Comparison of ENCODE assay signal across 10 cellular contexts in the genomic region with DNA sequence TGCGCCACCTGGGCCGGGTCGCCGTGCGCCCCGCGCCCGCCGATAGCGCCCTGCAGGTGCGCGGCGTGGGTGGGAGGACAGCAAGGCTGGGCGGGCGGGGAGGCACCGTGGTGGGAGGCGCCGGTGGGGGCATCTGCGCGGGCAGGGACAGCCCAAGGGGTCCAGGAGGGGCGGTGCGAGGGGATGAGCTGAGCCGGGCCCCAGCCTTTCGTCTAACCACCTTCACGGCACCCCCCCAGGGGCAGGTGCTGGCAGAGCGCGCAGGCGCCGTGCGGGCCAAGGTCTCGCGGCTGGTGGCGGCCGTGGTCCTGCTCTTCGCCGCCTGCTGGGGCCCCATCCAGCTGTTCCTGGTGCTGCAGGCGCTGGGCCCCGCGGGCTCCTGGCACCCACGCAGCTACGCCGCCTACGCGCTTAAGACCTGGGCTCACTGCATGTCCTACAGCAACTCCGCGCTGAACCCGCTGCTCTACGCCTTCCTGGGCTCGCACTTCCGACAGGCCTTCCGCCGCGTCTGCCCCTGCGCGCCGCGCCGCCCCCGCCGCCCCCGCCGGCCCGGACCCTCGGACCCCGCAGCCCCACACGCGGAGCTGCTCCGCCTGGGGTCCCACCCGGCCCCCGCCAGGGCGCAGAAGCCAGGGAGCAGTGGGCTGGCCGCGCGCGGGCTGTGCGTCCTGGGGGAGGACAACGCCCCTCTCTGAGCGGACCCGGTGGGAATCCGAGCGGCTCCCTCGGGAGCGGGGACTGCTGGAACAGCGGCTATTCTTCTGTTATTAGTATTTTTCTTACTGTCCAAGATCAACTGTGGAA. TPM values are rescaled to one million over a fixed set of nuclear protein-coding genes. Genes with fewer than 3 reads are reported as not detected.
DNase-seq lines count a peak whose midpoint lies in the region; ATAC-seq and TF ChIP-seq lines count a peak whose summit lies in the region.
"Had no signal": no experiment of that assay in that cellular context is flagged by ENCODE, and none has a peak within 500 bp of the region (broad histone marks: within the 10 kb centered on the region; RNA-seq: fewer than 3 reads in every experiment).

No MANE protein-coding gene starts in this region.

- H3K4me1 Mint-ChIP-seq in activated naive CD8-positive, alpha-beta T cell (ENCODE audit: low read depth): peaks cover 13% of the 10 kb centered on the region

- H3K36me3 Mint-ChIP-seq in activated naive CD8-positive, alpha-beta T cell: no peaks in the 10 kb centered on the region

- peak overlapping the region; percentile 87 for H3K4me3 Mint-ChIP-seq in activated naive CD8-positive, alpha-beta T cell

- TF ChIP-seq CTCF in RWPE2 (IDR thresholded peaks at IDR 0.05; ENCODE audit: poor library complexity, severe bottlenecking) (no peak), mucosa of descending colon (IDR thresholded peaks at IDR 0.05) (no peak)

- WGBS in right cardiac atrium: 2% methylated on average over 84 of the region's 84 CpGs

- no peaks in the 10 kb centered on the region for H3K27me3 Mint-ChIP-seq in activated naive CD8-positive, alpha-beta T cell

- H3K9me3 ChIP-seq in right cardiac atrium (ENCODE audit: control insufficient read depth, low read length) (no peaks in the 10 kb centered on the region), RWPE2 (ENCODE audit: severe bottlenecking) (no peaks in the 10 kb centered on the region), mucosa of descending colon (no peaks in the 10 kb centered on the region)

- ATAC-seq in right cardiac atrium: no peak
- no peak for ATAC-seq in Right ventricle myocardium inferior
- peak; percentile 23; the same call in 2 of the 3 replicates for ATAC-seq in RWPE2 (ENCODE audit: low read depth)
- ATAC-seq in mucosa of descending colon: peak; percentile 32
- no peak for ATAC-seq in HG03095 (IDR thresholded peaks at IDR 0.05; ENCODE audit: unreplicated experiment)

- H3K36me3 ChIP-seq in RWPE2 (ENCODE audit: low read depth) (no peaks in the 10 kb centered on the region), mucosa of descending colon (ENCODE audit: low read depth) (no peaks in the 10 kb centered on the region)

- H3K4me1 ChIP-seq in right cardiac atrium (ENCODE audit: control insufficient read depth, insufficient read depth, low read length) (no peaks in the 10 kb centered on the region), RWPE2 (ENCODE audit: insufficient read depth, poor library complexity, severe bottlenecking) (no peaks in the 10 kb centered on the region), mucosa of descending colon (ENCODE audit: low read depth) (peaks cover 40% of the 10 kb centered on the region)

- H3K27ac ChIP-seq in right cardiac atrium (ENCODE audit: low read length): no peak overlapping the region
- no peak overlapping the region for H3K27ac ChIP-seq in RWPE2 (ENCODE audit: poor library complexity, severe bottlenecking)

- H3K4me3 ChIP-seq in right cardiac atrium (ENCODE audit: low read length) (peak overlapping the region; percentile 22), RWPE2 (ENCODE audit: severe bottlenecking) (no peak overlapping the region), mucosa of descending colon (no peak overlapping the region)

- H3K9me3 Mint-ChIP-seq in activated naive CD8-positive, alpha-beta T cell (ENCODE audit: low read depth): no peaks in the 10 kb centered on the region

- intact Hi-C loops in right cardiac atrium (cut with DNase I): loop anchor here (2.0 to 10.0 kb wide), 5 partner anchors 63 to 155 kb away; a partner anchor contains a TSS
- intact Hi-C loops in Right ventricle myocardium inferior (cut with DNase I): loop anchor here (2.0 to 10.0 kb wide), 2 partner anchors 57 to 325 kb away; a partner anchor contains a TSS
- intact Hi-C loops in mucosa of descending colon (cut with DNase I, micrococcal nuclease): loop anchor here (5.0 to 10.0 kb wide), 2 partner anchors 55 to 62 kb away; a partner anchor contains a TSS

- H3K27me3 ChIP-seq in right cardiac atrium (ENCODE audit: control insufficient read depth, insufficient read depth) (no peaks in the 10 kb centered on the region), RWPE2 (ENCODE audit: insufficient read depth, poor library complexity, severe bottlenecking) (peaks cover 40% of the 10 kb centered on the region)

- peak in 1 of 3 donors; percentile 70 for DNase-seq in right cardiac atrium
- no peak for DNase-seq in Right ventricle myocardium inferior (ENCODE audit: missing footprints)
- peak; percentile 59 for DNase-seq in RWPE2 (ENCODE audit: low spot score)
- peak in 2 of 3 donors; percentile 62 to 78 for DNase-seq in mucosa of descending colon
- DNase-seq in AG20443 (ENCODE audit: low spot score): no peak
- no peak for DNase-seq in COLO829 (ENCODE audit: low spot score)

- peak overlapping the region; percentile 66 for H3K27ac Mint-ChIP-seq in activated naive CD8-positive, alpha-beta T cell

RNA-seq across cellular contexts. Expression of a gene that starts 3.1 kb away (rescaled TPM):
- total RNA-seq in right cardiac atrium (not detected), Right ventricle myocardium inferior (not detected), mucosa of descending colon (not detected)
- not detected for polyA plus RNA-seq in right cardiac atrium
- total RNA-seq: dermis microvascular lymphatic vessel endothelial cell, subcutaneous adipose tissue had no signal

RNA-seq across cellular contexts. Expression of a gene that starts 5.6 kb away (rescaled TPM):
- 1 to 10 TPM; 4.2 to 6.2 (median 5.6) TPM for total RNA-seq in right cardiac atrium
- 3.3 TPM for polyA plus RNA-seq in right cardiac atrium
- 6.7 TPM for total RNA-seq in Right ventricle myocardium inferior
- 10 to 100 TPM; 10.1 to 16.0 (median 14.5) TPM for total RNA-seq in mucosa of descending colon

RNA-seq across cellular contexts. Expression of a gene that starts 7.2 kb away (rescaled TPM):
- total RNA-seq in right cardiac atrium (10 to 100 TPM; 18.6 to 31.2 (median 21.2) TPM), Right ventricle myocardium inferior (21.9 TPM), mucosa of descending colon (10 to 100 TPM; 52.6 to 62.6 (median 54.8) TPM)
- 25.8 TPM for polyA plus RNA-seq in right cardiac atrium

RNA-seq across cellular contexts. Expression of a gene that starts 27.0 kb away (rescaled TPM):
- not detected for total RNA-seq in right cardiac atrium
- not detected for polyA plus RNA-seq in right cardiac atrium
- not detected for total RNA-seq in Right ventricle myocardium inferior
- total RNA-seq in mucosa of descending colon: not detected
- total RNA-seq: dermis microvascular lymphatic vessel endothelial cell, subcutaneous adipose tissue had no signal

RNA-seq across cellular contexts. Expression of a gene that starts 27.3 kb away (rescaled TPM):
- 10 to 100 TPM; 23.9 to 28.4 (median 25.4) TPM for total RNA-seq in right cardiac atrium
- polyA plus RNA-seq in right cardiac atrium: 21.3 TPM
- 23.5 TPM for total RNA-seq in Right ventricle myocardium inferior
- total RNA-seq in mucosa of descending colon: 10 to 100 TPM; 53.4 to 77.4 (median 61.4) TPM

Comparison
In these comparisons a context has a peak if more than half of its experiments do, and no peak if none do; other contexts are left out.
1. ATAC-seq: peak in RWPE2 (single experiment) and mucosa of descending colon (single experiment); none in right cardiac atrium (0 of 2), Right ventricle myocardium inferior (single experiment) and HG03095 (single experiment).
2. DNase-seq: peak in RWPE2 (single experiment) and mucosa of descending colon (2 of 3); none in Right ventricle myocardium inferior (single experiment), AG20443 (single experiment) and COLO829 (single experiment).